In genomic region chr11:107590460-107591097, GRCh38 we compare ENCODE assay signal across 8 cellular contexts.
A peak's percentile ranks its signal among the peaks of the same experiment; 100 is the strongest.
DNase-seq lines count a peak whose midpoint lies in the region; ATAC-seq and TF ChIP-seq lines count a peak whose summit lies in the region.

No MANE protein-coding gene starts in this region.

- no peak overlapping the region for H3K27ac ChIP-seq in muscle layer of colon (ENCODE audit: low read depth, low read length)

- no peaks in the 10 kb centered on the region for H3K36me3 ChIP-seq in muscle layer of colon (ENCODE audit: insufficient read depth, low read length)

- ATAC-seq in GM18868 (IDR thresholded peaks at IDR 0.05; ENCODE audit: unreplicated experiment) = no peak

- no peaks in the 10 kb centered on the region for H3K9me3 ChIP-seq in muscle layer of colon (ENCODE audit: low read length)

- TF ChIP-seq CTCF in choroid plexus epithelial cell (conservative IDR thresholded peaks at IDR 0.05; ENCODE audit: low read depth, low read length) = no peak

- DNase-seq in KBM-7 (peak; percentile 3), choroid plexus epithelial cell (ENCODE audit: low read depth) (no peak), NCI-H2081 treated with DMSO at 0.1 percent for 48 hours (lab: John Stamatoyannopoulos, UW) (no peak), SKM-1 (lab: John Stamatoyannopoulos, UW; ENCODE audit: unreplicated experiment) (no peak), retina (no peak)

- no peaks in the 10 kb centered on the region for H3K4me1 ChIP-seq in muscle layer of colon (ENCODE audit: insufficient read depth, low read length)

- H3K9ac ChIP-seq in muscle layer of colon (ENCODE audit: low read length) = no peak overlapping the region

- peaks cover 23 to 39% of the 10 kb centered on the region in 2 donors for H3K27me3 ChIP-seq in muscle layer of colon (ENCODE audit: control insufficient read depth in 1 of 2, insufficient read depth in 2 of 2, low read length in 2 of 2)

- in situ Hi-C loops in KBM-7 (cut with MboI; ENCODE audit: low pct_unique_long_range_greater_than_20kb, low sequenced_read_pairs) = loop anchor here (25.0 kb wide), 1 partner anchor 97 kb away; no protein-coding TSS in a partner anchor

- peak overlapping the region; percentile 46; the same call in 1 of the 2 replicates for H3K4me3 ChIP-seq in GM08714 (ENCODE audit: low read length)
- H3K4me3 ChIP-seq in choroid plexus epithelial cell (ENCODE audit: low read depth, low read length) = peak overlapping the region; percentile 63
- peak overlapping the region; percentile 47 to 63 for H3K4me3 ChIP-seq in muscle layer of colon (ENCODE audit: low read depth in 1 of 2, low read length in 2 of 2)
